In the genomic region with DNA sequence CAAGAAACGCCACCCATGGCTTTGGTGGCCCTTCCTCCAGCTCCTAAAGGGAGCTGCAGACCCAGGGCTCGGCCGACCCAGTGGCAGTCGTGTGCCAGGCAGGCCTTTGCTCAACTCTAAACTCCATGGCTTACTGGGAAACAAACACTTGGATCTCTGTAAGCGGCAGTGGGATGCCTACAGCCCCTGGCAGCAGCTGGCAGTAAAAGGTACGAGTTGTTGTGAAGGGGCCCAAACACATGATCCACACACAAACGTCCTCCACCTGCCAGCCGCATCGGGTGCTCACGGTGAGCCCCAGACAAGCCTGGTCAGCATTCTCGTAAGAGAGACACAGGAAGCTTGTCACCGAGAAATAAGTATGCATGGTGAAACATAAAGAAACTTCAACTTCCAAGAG, we compare ENCODE assay signal across 28 cellular contexts.
"Had no signal": no experiment of that assay in that cellular context is flagged by ENCODE, and none has a peak within 500 bp of the region (broad histone marks: within the 10 kb centered on the region; RNA-seq: fewer than 3 reads in every experiment).

No MANE protein-coding gene starts in this region.

- H3K9me3 Mint-ChIP-seq: dendritic cell treated with granulocyte-macrophage colony-stimulating factor and Interleukin-4, amounts not matched to agents 40 ng/mL and 50 ng/mL, for 4 days; stimulated activated effector memory CD8-positive, alpha-beta T cell treated with anti-CD3 and anti-CD28 coated beads, Interleukin-12 subunit alpha, Interleukin-12 subunit beta, amount 100 ng/mL, for 72 hours had no signal

- H3K4me3 Mint-ChIP-seq: dendritic cell treated with granulocyte-macrophage colony-stimulating factor and Interleukin-4, amounts not matched to agents 40 ng/mL and 50 ng/mL, for 4 days; endodermal cell; naive thymus-derived CD4-positive, alpha-beta T cell; nephron; neural progenitor cell; stimulated activated effector memory CD8-positive, alpha-beta T cell treated with anti-CD3 and anti-CD28 coated beads, Interleukin-12 subunit alpha, Interleukin-12 subunit beta, amount 100 ng/mL, for 72 hours; type B pancreatic cell had no signal

- H3K36me3 ChIP-seq: colonic mucosa, gastrocnemius medialis, left lung, neural progenitor cell, pancreas, sigmoid colon, tibial artery had no signal

- H3K27me3 Mint-ChIP-seq: dendritic cell treated with granulocyte-macrophage colony-stimulating factor and Interleukin-4, amounts not matched to agents 40 ng/mL and 50 ng/mL, for 4 days; progenitor cell of endocrine pancreas; type B pancreatic cell had no signal

- ATAC-seq: esophagus mucosa; gastrocnemius medialis; left cardiac atrium; left lung; naive thymus-derived CD4-positive, alpha-beta T cell; pancreas; stimulated activated effector memory CD8-positive, alpha-beta T cell treated with anti-CD3 and anti-CD28 coated beads, Interleukin-12 subunit alpha, Interleukin-12 subunit beta, amount 100 ng/mL, for 72 hours had no signal

- H3K27me3 ChIP-seq: colonic mucosa, gastrocnemius medialis, hepatocyte, left lung, neural progenitor cell, pancreas, sigmoid colon, testis, tibial artery had no signal

- H3K4me2 ChIP-seq: hepatocyte, neural progenitor cell had no signal

- H3K79me2 ChIP-seq: hepatocyte had no signal

- H3K4me1 ChIP-seq: gastrocnemius medialis, left lung, neural progenitor cell, sigmoid colon, testis, tibial artery had no signal

- H3K27ac Mint-ChIP-seq: dendritic cell treated with granulocyte-macrophage colony-stimulating factor and Interleukin-4, amounts not matched to agents 40 ng/mL and 50 ng/mL, for 4 days; endodermal cell; nephron; neural progenitor cell; progenitor cell of endocrine pancreas; stimulated activated effector memory CD8-positive, alpha-beta T cell treated with anti-CD3 and anti-CD28 coated beads, Interleukin-12 subunit alpha, Interleukin-12 subunit beta, amount 100 ng/mL, for 72 hours; type B pancreatic cell had no signal

- H3K9me3 ChIP-seq: colonic mucosa, gastrocnemius medialis, left lung, pancreas, testis had no signal

- H3K27ac ChIP-seq: colonic mucosa, epithelial cell of prostate, gastrocnemius medialis, hepatocyte, left lung, neural progenitor cell, pancreas, sigmoid colon, testis, tibial artery had no signal

- H3K4me1 Mint-ChIP-seq: endodermal cell; naive thymus-derived CD4-positive, alpha-beta T cell; nephron; stimulated activated effector memory CD8-positive, alpha-beta T cell treated with anti-CD3 and anti-CD28 coated beads, Interleukin-12 subunit alpha, Interleukin-12 subunit beta, amount 100 ng/mL, for 72 hours had no signal

- H3K36me3 Mint-ChIP-seq: naive thymus-derived CD4-positive, alpha-beta T cell; neural progenitor cell; stimulated activated effector memory CD8-positive, alpha-beta T cell treated with anti-CD3 and anti-CD28 coated beads, Interleukin-12 subunit alpha, Interleukin-12 subunit beta, amount 100 ng/mL, for 72 hours; type B pancreatic cell had no signal

- H3K9ac ChIP-seq: neural progenitor cell had no signal

- H3K4me3 ChIP-seq: colonic mucosa, gastrocnemius medialis, hepatocyte, left lung, neural progenitor cell, pancreas, sigmoid colon, testis, tibial artery had no signal

- DNase-seq: effector CD8-positive, alpha-beta T cell; endodermal cell; foreskin fibroblast; gastrocnemius medialis; left cardiac atrium; left lung; mammary epithelial cell; mesendoderm; midbrain; naive thymus-derived CD4-positive, alpha-beta T cell; nucleus accumbens; pancreas; sigmoid colon; stimulated activated CD4-positive, alpha-beta T cell treated with anti-CD3 and anti-CD28 coated beads, Interleukin-4, amount 100 ng/mL, for 24 hours; stimulated activated naive CD4-positive, alpha-beta T cell treated with Interleukin-2 at 50 U/mL for 16 hours; substantia nigra; testis; tibial artery had no signal

- H2AFZ ChIP-seq: hepatocyte, neural progenitor cell had no signal
